In genomic region chr17:68318103-68318991, GRCh38 we compare ENCODE assay signal across 10 cellular contexts. TPM values are rescaled to one million over a fixed set of nuclear protein-coding genes. Genes with fewer than 3 reads are reported as not detected.
DNase-seq lines count a peak whose midpoint lies in the region; ATAC-seq and TF ChIP-seq lines count a peak whose summit lies in the region.
"Had no signal": no experiment of that assay in that cellular context is flagged by ENCODE, and none has a peak within 500 bp of the region (broad histone marks: within the 10 kb centered on the region; RNA-seq: fewer than 3 reads in every experiment).

No MANE protein-coding gene starts in this region.

- H3K27ac ChIP-seq in neutrophil, result peak overlapping the region; percentile 85
- H3K27ac ChIP-seq in aorta (ENCODE audit: low read depth in 1 of 2, low read length in 2 of 2), result no peak overlapping the region
- H3K27ac ChIP-seq: RWPE1 had no signal

- TF ChIP-seq CTCF in brain (conservative IDR thresholded peaks at IDR 0.05), result no peak
- no peak for TF ChIP-seq CTCF in neutrophil (IDR thresholded peaks at IDR 0.05)

- H3K4me1 ChIP-seq in neutrophil (ENCODE audit: control insufficient read depth in 1 of 2, insufficient read depth in 1 of 2, low read depth in 1 of 2, low read length in 1 of 2) (peaks cover 52 to 58% of the 10 kb centered on the region in 2 experiments), aorta (ENCODE audit: control insufficient read depth in 1 of 2, insufficient read depth in 2 of 2, low read length in 2 of 2) (no peaks in the 10 kb centered on the region)

- no peaks in the 10 kb centered on the region for H3K36me3 ChIP-seq in neutrophil
- no peaks in the 10 kb centered on the region for H3K36me3 ChIP-seq in aorta (ENCODE audit: control insufficient read depth in 1 of 2, insufficient read depth in 2 of 2, low read length in 1 of 2)

- H3K27me3 ChIP-seq in neutrophil (no peaks in the 10 kb centered on the region), aorta (ENCODE audit: control insufficient read depth in 1 of 2, insufficient read depth in 2 of 2, low read length in 1 of 2) (no peaks in the 10 kb centered on the region)

- 63 to 69% methylated on average over 8 of the region's 8 CpGs for WGBS in aorta, 2 donors

- H3K27me3 Mint-ChIP-seq in brain, result peaks cover 11% of the 10 kb centered on the region

- no peak for ATAC-seq in aorta (ENCODE audit: low FRiP score)

- H3K4me3 Mint-ChIP-seq in brain, result peak overlapping the region in 1 of 5 experiments; percentile 38

- H3K36me3 Mint-ChIP-seq in brain, result no peaks in the 10 kb centered on the region

- peak; percentile 87 for DNase-seq in EL
- peak; percentile 89 for DNase-seq in LHCN-M2 (ENCODE audit: low read depth)
- no peak for DNase-seq in HT-29 (ENCODE audit: low spot score)
- no peak for DNase-seq in aorta
- no peak for DNase-seq in putamen (ENCODE audit: low spot score)
- no peak for DNase-seq in OCI-M1 (lab: John Stamatoyannopoulos, UW)
- DNase-seq: stimulated activated naive CD4-positive, alpha-beta T cell treated with Interleukin-2 at 50 U/mL for 16 hours had no signal

- H3K9me3 Mint-ChIP-seq in brain, result no peaks in the 10 kb centered on the region

- H3K4me1 Mint-ChIP-seq in brain, result peaks cover 48% of the 10 kb centered on the region

- H3K27ac Mint-ChIP-seq in brain, result peak overlapping the region in 3 of 5 experiments; percentile 28 to 72 (median 67)

- no peaks in the 10 kb centered on the region for H3K9me3 ChIP-seq in neutrophil
- no peaks in the 10 kb centered on the region for H3K9me3 ChIP-seq in aorta (ENCODE audit: control insufficient read depth, low read length)

- intact Hi-C loops in aorta (cut with DNase I), result no loop called here

- H3K4me3 ChIP-seq in neutrophil (ENCODE audit: low read depth in 1 of 2, low read length in 1 of 2) (no peak overlapping the region), aorta (ENCODE audit: low read length in 2 of 2) (no peak overlapping the region)

RNA-seq across cellular contexts. Expression of gene ARSG, which starts 27.1 kb away (rescaled TPM):
- total RNA-seq in LHCN-M2 (2014; rRNA removed) (1.3 and 3.2 TPM in 2 replicates), aorta (1 to 10 TPM; 3.8 to 5.4 TPM)
- 1.9 TPM for polyA plus RNA-seq in LHCN-M2 (2012)
- polyA plus RNA-seq in brain (ENCODE audit: insufficient read depth, low read depth, low replicate concordance) (5.5 TPM), aorta (1 to 10 TPM in 1 of 2 donors, under 1 TPM in 1; 0.88 to 7.1 TPM)
- total RNA-seq in HT-29 (2014; rRNA removed; shearing (Covaris generic)), result 2.0 and 2.1 TPM in 2 replicates

RNA-seq across cellular contexts. Expression of gene SLC16A6, which starts 27.4 kb away (rescaled TPM):
- total RNA-seq in LHCN-M2 (2014; rRNA removed), result 0.13 and 0.17 TPM in 2 replicates
- 0.04 TPM for polyA plus RNA-seq in LHCN-M2 (2012)
- polyA plus RNA-seq in brain (ENCODE audit: insufficient read depth, low read depth, low replicate concordance), result 1.5 TPM
- 1.3 TPM in 1 of 2 replicates, not detected in the other for total RNA-seq in HT-29 (2014; rRNA removed; shearing (Covaris generic))
- 1 to 10 TPM in 1 of 2 donors, under 1 TPM in 1; 0.51 to 5.4 TPM for total RNA-seq in aorta
- under 1 TPM in 1 of 2 donors, not detected in 1; 0.38 TPM for polyA plus RNA-seq in aorta

Comparison
In these comparisons a context has a peak if more than half of its experiments do, and no peak if none do; other contexts are left out.
1. DNase-seq: peak in EL (single experiment) and LHCN-M2 (single experiment); none in HT-29 (single experiment), aorta (0 of 2), putamen (single experiment) and OCI-M1 (single experiment).